Comparison of ENCODE assay signal across 18 cellular contexts in genomic region chr1:32411261-32411660, GRCh38. TPM values are rescaled to one million over a fixed set of nuclear protein-coding genes. Genes with fewer than 3 reads are reported as not detected.
DNase-seq lines count a peak whose midpoint lies in the region; ATAC-seq, FAIRE-seq and TF ChIP-seq lines count a peak whose summit lies in the region.
"Had no signal": no experiment of that assay in that cellular context is flagged by ENCODE, and none has a peak within 500 bp of the region (broad histone marks: within the 10 kb centered on the region; RNA-seq: fewer than 3 reads in every experiment).

No MANE protein-coding gene starts in this region.

- no peaks in the 10 kb centered on the region for H4K20me1 ChIP-seq in HepG2 (ENCODE audit: insufficient read depth, low read length)
- H4K20me1 ChIP-seq: BLaER1 treated with 17β-estradiol and CSF1 and Interleukin-3, amounts not matched to agents 10 nM and 100 nM had no signal

- POLR2A ChIA-PET in HepG2 (lab: Yijun Ruan, JAX), result interaction anchor here (1.3 to 1.4 kb wide), 2 partner anchors 9 to 17 kb away, joined by 3 to 6 read pairs; partner anchors contain the start of gene BSDC1

- H2AFZ ChIP-seq in HepG2 (ENCODE audit: low read length), result no peak overlapping the region
- H2AFZ ChIP-seq: GM23248 had no signal

- H3K36me3 ChIP-seq in liver (ENCODE audit: control insufficient read depth in 4 of 4, insufficient read depth in 3 of 4, low read depth in 1 of 4, low read length in 3 of 4) (no peaks in the 10 kb centered on the region), HepG2 (replicated peaks in 1 of 2; ENCODE audit: control insufficient read depth in 1 of 2, insufficient read depth in 2 of 2, low read length in 2 of 2) (no peaks in the 10 kb centered on the region)
- H3K36me3 ChIP-seq: BLaER1 treated with 17β-estradiol and CSF1 and Interleukin-3, amounts not matched to agents 10 nM and 100 nM had no signal

- H3K9ac ChIP-seq in liver (ENCODE audit: low read depth in 1 of 2, low read length in 2 of 2) (no peak overlapping the region), HepG2 (ENCODE audit: insufficient read depth, low read depth, low read length) (no peak overlapping the region)
- H3K9ac ChIP-seq: BLaER1 treated with 17β-estradiol and CSF1 and Interleukin-3, amounts not matched to agents 10 nM and 100 nM; GM23248 had no signal

- DNase-seq in HepG2 (ENCODE audit: low spot score), result no peak
- peak; percentile 7 for DNase-seq in NCI-H69 (lab: John Stamatoyannopoulos, UW)
- peak; percentile 95 for DNase-seq in cerebellar cortex (ENCODE audit: low spot score)
- DNase-seq in myocyte (ENCODE audit: low read depth), result peak; percentile 28
- no peak for DNase-seq in KBM-7
- DNase-seq: ACHN; Calu3; CD4-positive, CD25-positive, alpha-beta regulatory T cell; DMS153; GM23248; H7 had no signal

- TF ChIP-seq POLR2A in HepG2 (IDR thresholded peaks at IDR 0.05; ENCODE audit: insufficient read depth in 1 of 2, low read depth in 2 of 2, low read length in 2 of 2), result no peak

- no peak for TF ChIP-seq CTCF in liver (IDR thresholded peaks at IDR 0.05; ENCODE audit: low read depth, low read length, missing input control)
- TF ChIP-seq CTCF in HepG2 (CRISPR knock-in tag; IDR thresholded peaks at IDR 0.05), result no peak

- TF ChIP-seq RAD21 in liver (IDR thresholded peaks at IDR 0.05) (no peak), HepG2 (CRISPR knock-in tag; IDR thresholded peaks at IDR 0.05) (no peak)

- intact Hi-C loops in HepG2 (cut with micrococcal nuclease; ENCODE audit: unreplicated experiment), result no loop called here

- no peak overlapping the region for H3K4me3 ChIP-seq in liver (ENCODE audit: low read depth in 1 of 3, low read length in 3 of 3)
- H3K4me3 ChIP-seq in HepG2 (replicated peaks in 1 of 3; ENCODE audit: insufficient read depth in 1 of 3, low read depth in 2 of 3, low read length in 3 of 3), result no peak overlapping the region
- H3K4me3 ChIP-seq: BLaER1 treated with 17β-estradiol and CSF1 and Interleukin-3, amounts not matched to agents 10 nM and 100 nM; GM12878; GM23248 had no signal

- no peak for TF ChIP-seq EP300 in HepG2 (IDR thresholded peaks at IDR 0.05; ENCODE audit: low read depth in 2 of 2, low read length in 2 of 2)
- TF ChIP-seq EP300 in HepG2 (CRISPR knock-in tag; IDR thresholded peaks at IDR 0.05; ENCODE audit: borderline replicate concordance), result no peak

- H3K27ac ChIP-seq in liver (ENCODE audit: low read depth in 1 of 2, low read length in 2 of 2) (no peak overlapping the region), HepG2 (ENCODE audit: extremely low read length, insufficient read depth, low read length) (no peak overlapping the region)
- H3K27ac ChIP-seq: BLaER1 treated with 17β-estradiol and CSF1 and Interleukin-3, amounts not matched to agents 10 nM and 100 nM; GM23248 had no signal

- FAIRE-seq in HepG2 (lab: Jason Lieb, UNC), result no peak
- FAIRE-seq: GM12878, GM18507 had no signal

- CTCF ChIA-PET in HepG2 (lab: Yijun Ruan, JAX; ENCODE audit: low intra/inter-chr PET ratio, low total read pairs), result interaction anchor here (1.8 kb wide), 1 partner anchor 10 kb away, joined by 7 read pairs; no protein-coding TSS in a partner anchor

- H3K27me3 ChIP-seq in liver (ENCODE audit: control insufficient read depth in 4 of 4, insufficient read depth in 4 of 4, low read length in 3 of 4) (no peaks in the 10 kb centered on the region), HepG2 (ENCODE audit: control insufficient read depth in 1 of 2, insufficient read depth in 2 of 2, low read length in 2 of 2) (peaks cover 2 to 5% of the 10 kb centered on the region in 2 experiments; a peak in 2 of 5 replicates)
- H3K27me3 ChIP-seq: BLaER1 treated with 17β-estradiol and CSF1 and Interleukin-3, amounts not matched to agents 10 nM and 100 nM had no signal

- no TSS peak for BruUV-seq in HepG2 (replicated peaks; lab: Mats Ljungman, UMichigan)

- ATAC-seq in HepG2, result no peak
- no peak for ATAC-seq in GM21423 (IDR thresholded peaks at IDR 0.05; ENCODE audit: unreplicated experiment)
- ATAC-seq in HG03139 (IDR thresholded peaks at IDR 0.05; ENCODE audit: unreplicated experiment), result no peak
- ATAC-seq: GM12878 had no signal

- H3K79me2 ChIP-seq in HepG2 (ENCODE audit: insufficient read depth, low read length), result no peaks in the 10 kb centered on the region

- H3K4me1 ChIP-seq in liver (ENCODE audit: control insufficient read depth in 4 of 4, insufficient read depth in 4 of 4, low read length in 3 of 4) (peaks cover 0 to 4% (median 1%) of the 10 kb centered on the region in 4 donors), HepG2 (ENCODE audit: insufficient read depth, low read length) (peaks cover 31% of the 10 kb centered on the region)

- H3K9me3 ChIP-seq in liver (ENCODE audit: control insufficient read depth in 4 of 4, low read length in 3 of 4) (peaks cover 0 to 6% (median 2%) of the 10 kb centered on the region in 4 donors), HepG2 (ENCODE audit: low read length) (no peaks in the 10 kb centered on the region)

- no peak overlapping the region for H3K4me2 ChIP-seq in HepG2 (ENCODE audit: low read depth, low read length)
- H3K4me2 ChIP-seq: BLaER1 treated with 17β-estradiol and CSF1 and Interleukin-3, amounts not matched to agents 10 nM and 100 nM had no signal

- in situ Hi-C loops in HepG2 (cut with HindIII; ENCODE audit: extremely low pct_ligation_motif_present, low pct_unique_long_range_greater_than_20kb), result loop anchor here (10.0 kb wide), 1 partner anchor 196 kb away; no protein-coding TSS in a partner anchor
- in situ Hi-C loops in KBM-7 (cut with MboI; ENCODE audit: low pct_unique_long_range_greater_than_20kb, low sequenced_read_pairs), result no loop called here

RNA-seq across cellular contexts. Expression of gene BSDC1, which starts 17.0 kb away (rescaled TPM):
- 10 to 100 TPM; 62.5 to 65.9 TPM for total RNA-seq in liver
- polyA plus RNA-seq in liver, result 10 to 100 TPM; 40.0 to 41.4 TPM
- 33.2 and 40.3 TPM in 2 replicates for total RNA-seq in HepG2 (2016; rRNA removed; fragmentation: Illumina TruSeq; extraction: Trizol)
- total RNA-seq in HepG2 (2016; cell fraction: cytosol; rRNA removed; fragmentation: Illumina TruSeq; extraction: Trizol; ENCODE audit: low read depth), result 10.7 and 10.9 TPM in 2 replicates
- total RNA-seq in HepG2 (2016; cell fraction: insoluble cytoplasmic fraction; rRNA removed; fragmentation: Illumina TruSeq; extraction: Trizol), result 35.8 and 41.1 TPM in 2 replicates
- 15.7 and 16.3 TPM in 2 replicates for total RNA-seq in HepG2 (2016; cell fraction: membrane; rRNA removed; fragmentation: Illumina TruSeq; extraction: Trizol)
- total RNA-seq in HepG2 (2016; cell fraction: nucleus; rRNA removed; fragmentation: Illumina TruSeq; extraction: Trizol), result 35.4 and 45.5 TPM in 2 replicates
- polyA plus RNA-seq in HepG2 (2011; rRNA removed), result 64.2 and 81.8 TPM in 2 replicates
- 39.7 and 41.1 TPM in 2 replicates for polyA plus RNA-seq in HepG2 (2011; cell fraction: cytosol; rRNA removed)
- polyA plus RNA-seq in HepG2 (2011; cell fraction: nucleus; rRNA removed), result 145 and 160 TPM in 2 replicates
- 41.1 and 50.3 TPM in 2 replicates for polyA plus RNA-seq in HepG2 (2012)
- 2.1 and 2.8 TPM in 2 replicates for polyA plus RNA-seq in HepG2 (2016; cell fraction: cytosol; fragmentation: Illumina TruSeq; extraction: Trizol; ENCODE audit: low read depth)
- polyA plus RNA-seq in HepG2 (2016; cell fraction: insoluble cytoplasmic fraction; fragmentation: Illumina TruSeq; extraction: Trizol; ENCODE audit: low read depth), result 28.1 and 29.2 TPM in 2 replicates
- 5.8 and 6.2 TPM in 2 replicates for polyA plus RNA-seq in HepG2 (2016; cell fraction: membrane; fragmentation: Illumina TruSeq; extraction: Trizol; ENCODE audit: low read depth)
- 54.5 and 62.2 TPM in 2 replicates for polyA plus RNA-seq in HepG2 (2016; cell fraction: nucleus; fragmentation: Illumina TruSeq; extraction: Trizol; ENCODE audit: insufficient read depth, low read depth)
- polyA minus RNA-seq in HepG2 (2011; rRNA and poly(A)+ RNA removed; ENCODE audit: low replicate concordance), result 42.3 and 46.5 TPM in 2 replicates
- 22.8 and 24.4 TPM in 2 replicates for polyA minus RNA-seq in HepG2 (2011; cell fraction: cytosol; rRNA and poly(A)+ RNA removed)
- polyA minus RNA-seq in HepG2 (2011; cell fraction: nucleus; rRNA and poly(A)+ RNA removed), result 68.5 and 83.3 TPM in 2 replicates
- total RNA-seq in myocyte, result 62.8 and 63.2 TPM in 2 replicates
- 68.3 TPM for polyA plus RNA-seq in myocyte (2012)

RNA-seq across cellular contexts. Expression of gene TSSK3, which starts 48.9 kb away (rescaled TPM):
- total RNA-seq in liver, result under 1 TPM in 1 of 2 donors, not detected in 1; 0.50 TPM
- under 1 TPM in 1 of 2 donors, not detected in 1; 0.14 TPM for polyA plus RNA-seq in liver
- total RNA-seq in HepG2 (2016; rRNA removed; fragmentation: Illumina TruSeq; extraction: Trizol), result 0.62 and 1.0 TPM in 2 replicates
- not detected in 2 replicates for total RNA-seq in HepG2 (2016; cell fraction: cytosol; rRNA removed; fragmentation: Illumina TruSeq; extraction: Trizol; ENCODE audit: low read depth)
- total RNA-seq in HepG2 (2016; cell fraction: insoluble cytoplasmic fraction; rRNA removed; fragmentation: Illumina TruSeq; extraction: Trizol), result 2.0 TPM in 1 of 2 replicates, not detected in the other
- total RNA-seq in HepG2 (2016; cell fraction: membrane; rRNA removed; fragmentation: Illumina TruSeq; extraction: Trizol), result 0.53 TPM in 1 of 2 replicates, not detected in the other
- total RNA-seq in HepG2 (2016; cell fraction: nucleus; rRNA removed; fragmentation: Illumina TruSeq; extraction: Trizol), result 0.85 and 3.2 TPM in 2 replicates
- 1.1 and 2.0 TPM in 2 replicates for polyA plus RNA-seq in HepG2 (2011; rRNA removed)
- polyA plus RNA-seq in HepG2 (2011; cell fraction: cytosol; rRNA removed), result 0.31 and 0.35 TPM in 2 replicates
- 5.2 and 6.5 TPM in 2 replicates for polyA plus RNA-seq in HepG2 (2011; cell fraction: nucleus; rRNA removed)
- 5.4 and 6.5 TPM in 2 replicates for polyA plus RNA-seq in HepG2 (2012)
- polyA plus RNA-seq in HepG2 (2016; cell fraction: cytosol; fragmentation: Illumina TruSeq; extraction: Trizol; ENCODE audit: low read depth), result not detected in 2 replicates
- 0.23 TPM in 1 of 2 replicates, not detected in the other for polyA plus RNA-seq in HepG2 (2016; cell fraction: insoluble cytoplasmic fraction; fragmentation: Illumina TruSeq; extraction: Trizol; ENCODE audit: low read depth)
- polyA plus RNA-seq in HepG2 (2016; cell fraction: membrane; fragmentation: Illumina TruSeq; extraction: Trizol; ENCODE audit: low read depth), result 0.43 TPM in 1 of 2 replicates, not detected in the other
- 3.9 TPM in 2 replicates for polyA plus RNA-seq in HepG2 (2016; cell fraction: nucleus; fragmentation: Illumina TruSeq; extraction: Trizol; ENCODE audit: insufficient read depth, low read depth)
- 1.1 and 2.7 TPM in 2 replicates for polyA minus RNA-seq in HepG2 (2011; rRNA and poly(A)+ RNA removed; ENCODE audit: low replicate concordance)
- polyA minus RNA-seq in HepG2 (2011; cell fraction: cytosol; rRNA and poly(A)+ RNA removed), result not detected in 2 replicates
- polyA minus RNA-seq in HepG2 (2011; cell fraction: nucleus; rRNA and poly(A)+ RNA removed), result 2.3 and 3.6 TPM in 2 replicates
- 0.88 and 1.0 TPM in 2 replicates for total RNA-seq in myocyte
- polyA plus RNA-seq in myocyte (2012), result 3.1 TPM
- total RNA-seq: HT1080 had no signal
- polyA plus RNA-seq: GM23248 had no signal

RNA-seq across cellular contexts. Expression of gene FAM229A, which starts 49.0 kb away (rescaled TPM):
- total RNA-seq in liver (1 to 10 TPM; 2.4 to 3.3 TPM), HepG2 (2016; rRNA removed; fragmentation: Illumina TruSeq; extraction: Trizol) (0.31 and 3.2 TPM in 2 replicates), myocyte (4.4 and 5.2 TPM in 2 replicates)
- polyA plus RNA-seq in liver (1 to 10 TPM; 1.6 to 1.8 TPM), HepG2 (2011; rRNA removed) (17.6 and 21.8 TPM in 2 replicates)
- total RNA-seq in HepG2 (2016; cell fraction: cytosol; rRNA removed; fragmentation: Illumina TruSeq; extraction: Trizol; ENCODE audit: low read depth), result 0.71 TPM in 1 of 2 replicates, not detected in the other
- total RNA-seq in HepG2 (2016; cell fraction: insoluble cytoplasmic fraction; rRNA removed; fragmentation: Illumina TruSeq; extraction: Trizol), result 0.46 and 3.1 TPM in 2 replicates
- total RNA-seq in HepG2 (2016; cell fraction: membrane; rRNA removed; fragmentation: Illumina TruSeq; extraction: Trizol), result 0.12 and 0.65 TPM in 2 replicates
- 3.2 and 5.0 TPM in 2 replicates for total RNA-seq in HepG2 (2016; cell fraction: nucleus; rRNA removed; fragmentation: Illumina TruSeq; extraction: Trizol)
- 2.4 and 5.1 TPM in 2 replicates for polyA plus RNA-seq in HepG2 (2011; cell fraction: cytosol; rRNA removed)
- 142 and 179 TPM in 2 replicates for polyA plus RNA-seq in HepG2 (2011; cell fraction: nucleus; rRNA removed)
- 7.7 and 16.0 TPM in 2 replicates for polyA plus RNA-seq in HepG2 (2012)
- 0.22 and 0.24 TPM in 2 replicates for polyA plus RNA-seq in HepG2 (2016; cell fraction: cytosol; fragmentation: Illumina TruSeq; extraction: Trizol; ENCODE audit: low read depth)
- 0.81 and 0.98 TPM in 2 replicates for polyA plus RNA-seq in HepG2 (2016; cell fraction: insoluble cytoplasmic fraction; fragmentation: Illumina TruSeq; extraction: Trizol; ENCODE audit: low read depth)
- 0.13 and 0.55 TPM in 2 replicates for polyA plus RNA-seq in HepG2 (2016; cell fraction: membrane; fragmentation: Illumina TruSeq; extraction: Trizol; ENCODE audit: low read depth)
- polyA plus RNA-seq in HepG2 (2016; cell fraction: nucleus; fragmentation: Illumina TruSeq; extraction: Trizol; ENCODE audit: insufficient read depth, low read depth), result 26.3 and 28.4 TPM in 2 replicates
- polyA minus RNA-seq in HepG2 (2011; rRNA and poly(A)+ RNA removed; ENCODE audit: low replicate concordance), result 6.1 and 8.3 TPM in 2 replicates
- 1.3 and 1.8 TPM in 2 replicates for polyA minus RNA-seq in HepG2 (2011; cell fraction: cytosol; rRNA and poly(A)+ RNA removed)
- 16.6 and 17.9 TPM in 2 replicates for polyA minus RNA-seq in HepG2 (2011; cell fraction: nucleus; rRNA and poly(A)+ RNA removed)
- 4.6 TPM for polyA plus RNA-seq in myocyte (2012)

RNA-seq across cellular contexts. Expression of gene ZBTB8B, which starts 53.6 kb away (rescaled TPM):
- under 1 TPM in 1 of 2 donors, not detected in 1; 0.05 TPM for total RNA-seq in liver
- polyA plus RNA-seq in liver, result under 1 TPM in 1 of 2 donors, not detected in 1; 0.01 TPM
- 0.01 and 0.02 TPM in 2 replicates for total RNA-seq in HepG2 (2016; rRNA removed; fragmentation: Illumina TruSeq; extraction: Trizol)
- total RNA-seq in HepG2 (2016; cell fraction: cytosol; rRNA removed; fragmentation: Illumina TruSeq; extraction: Trizol; ENCODE audit: low read depth), result under 0.01 TPM in 1 of 2 replicates, not detected in the other
- 0.02 and 0.03 TPM in 2 replicates for total RNA-seq in HepG2 (2016; cell fraction: insoluble cytoplasmic fraction; rRNA removed; fragmentation: Illumina TruSeq; extraction: Trizol)
- under 0.01 TPM in 1 of 2 replicates, not detected in the other for total RNA-seq in HepG2 (2016; cell fraction: membrane; rRNA removed; fragmentation: Illumina TruSeq; extraction: Trizol)
- not detected in 2 replicates for total RNA-seq in HepG2 (2016; cell fraction: nucleus; rRNA removed; fragmentation: Illumina TruSeq; extraction: Trizol)
- under 0.01 TPM in 1 of 2 replicates, not detected in the other for polyA plus RNA-seq in HepG2 (2011; rRNA removed)
- polyA plus RNA-seq in HepG2 (2011; cell fraction: cytosol; rRNA removed), result not detected in 2 replicates
- polyA plus RNA-seq in HepG2 (2011; cell fraction: nucleus; rRNA removed), result 0.02 TPM in 1 of 2 replicates, not detected in the other
- not detected in 2 replicates for polyA plus RNA-seq in HepG2 (2012)
- not detected in 2 replicates for polyA plus RNA-seq in HepG2 (2016; cell fraction: cytosol; fragmentation: Illumina TruSeq; extraction: Trizol; ENCODE audit: low read depth)
- 0.02 TPM in 1 of 2 replicates, not detected in the other for polyA plus RNA-seq in HepG2 (2016; cell fraction: insoluble cytoplasmic fraction; fragmentation: Illumina TruSeq; extraction: Trizol; ENCODE audit: low read depth)
- 0.01 TPM in 1 of 2 replicates, not detected in the other for polyA plus RNA-seq in HepG2 (2016; cell fraction: membrane; fragmentation: Illumina TruSeq; extraction: Trizol; ENCODE audit: low read depth)
- 0.03 TPM in 1 of 2 replicates, not detected in the other for polyA plus RNA-seq in HepG2 (2016; cell fraction: nucleus; fragmentation: Illumina TruSeq; extraction: Trizol; ENCODE audit: insufficient read depth, low read depth)
- polyA minus RNA-seq in HepG2 (2011; rRNA and poly(A)+ RNA removed; ENCODE audit: low replicate concordance), result not detected in 2 replicates
- not detected in 2 replicates for polyA minus RNA-seq in HepG2 (2011; cell fraction: cytosol; rRNA and poly(A)+ RNA removed)
- polyA minus RNA-seq in HepG2 (2011; cell fraction: nucleus; rRNA and poly(A)+ RNA removed), result not detected in 2 replicates
- total RNA-seq in myocyte, result 0.03 and 0.16 TPM in 2 replicates
- polyA plus RNA-seq in myocyte (2012), result 0.09 TPM
- total RNA-seq: CD4-positive, CD25-positive, alpha-beta regulatory T cell; GM23248; HT1080 had no signal
- polyA plus RNA-seq: CD4-positive, CD25-positive, alpha-beta regulatory T cell; GM23248 had no signal

Comparison
In these comparisons a context has a peak if more than half of its experiments do, and no peak if none do; other contexts are left out.
1. DNase-seq: peak in NCI-H69 (single experiment), cerebellar cortex (single experiment) and myocyte (single experiment); none in HepG2 (single experiment) and KBM-7 (single experiment).